Comparison of ENCODE assay signal across 8 cellular contexts in genomic region chr1:69223156-69223555, GRCh38.
"Had no signal": no experiment of that assay in that cellular context is flagged by ENCODE, and none has a peak within 500 bp of the region (broad histone marks: within the 10 kb centered on the region; RNA-seq: fewer than 3 reads in every experiment).

No MANE protein-coding gene starts in this region.

- H3K4me3 ChIP-seq: GM12878 had no signal

- FAIRE-seq: G401.6, GM12878, GM12891, GM12892, GM18507, GM19239 had no signal

- DNase-seq: GDM1, GF-D8 had no signal

- ATAC-seq: GM12878 had no signal
